ENCODE assay signal across 1 cellular context in genomic region chr16:81707411-81708321, GRCh38.
TF ChIP-seq lines count a peak whose summit lies in the region.

No MANE protein-coding gene starts in this region.

TF ChIP-seq in A549, 52 proteins besides CTCF, POLR2A, EP300 and RAD21 (continued from another document):
- TF ChIP-seq REST (IDR thresholded peaks at IDR 0.05) = no peak
- TF ChIP-seq FOSB (CRISPR knock-in tag; IDR thresholded peaks at IDR 0.05) = no peak
- peak; percentile 32 for TF ChIP-seq MAX (IDR thresholded peaks at IDR 0.05)
- TF ChIP-seq CHD2 (IDR thresholded peaks at IDR 0.05; ENCODE audit: low read length, partially characterized antibody) = no peak
- no peak for TF ChIP-seq E2F6 (IDR thresholded peaks at IDR 0.05; ENCODE audit: borderline replicate concordance, low read depth)
TF ChIP-seq in A549: peak in this region for 5.
